Comparison of ENCODE assay signal across 1 cellular context in the genomic region with DNA sequence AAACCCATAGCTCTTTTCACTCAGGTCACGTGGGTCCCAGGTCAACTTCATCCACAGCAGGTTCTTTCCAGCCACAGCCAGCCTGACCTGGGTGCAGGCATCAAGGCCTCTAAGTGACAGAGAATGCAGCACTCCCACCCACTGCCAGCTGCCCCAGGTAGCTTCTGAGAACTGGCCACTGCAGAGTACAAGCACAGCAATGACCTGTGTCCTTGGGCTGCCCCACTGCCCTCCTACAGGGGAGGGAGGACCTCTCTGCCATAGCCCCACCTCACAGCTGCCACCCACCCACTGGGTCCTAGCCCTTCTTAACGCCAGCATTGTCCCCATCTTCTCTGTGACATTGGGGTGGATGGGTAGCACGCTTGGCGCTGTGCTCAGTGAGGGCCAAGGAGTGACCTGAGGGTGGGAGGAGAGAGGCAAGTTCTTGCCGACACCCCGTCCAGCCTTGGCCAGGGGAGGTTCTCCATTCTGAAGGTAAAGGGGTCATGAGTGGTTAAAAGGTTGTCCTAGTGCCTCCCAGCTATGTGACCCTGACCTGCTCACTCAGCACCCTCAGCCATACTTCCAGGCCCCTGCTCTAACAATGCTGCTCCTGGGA.
TF ChIP-seq lines count a peak whose summit lies in the region.

No MANE protein-coding gene starts in this region.

TF ChIP-seq in HepG2, 621 proteins besides CTCF, POLR2A, EP300 and RAD21:
- TF ChIP-seq ZNF572 (CRISPR knock-in tag; IDR thresholded peaks at IDR 0.05), result 0 out of 2 replicates have a peak, but pooled peaks have one; percentile 44
- 0 out of 2 replicates have a peak, but pooled peaks have one; percentile 5 for TF ChIP-seq RARA (CRISPR knock-in tag; IDR thresholded peaks at IDR 0.05)
- no peak for TF ChIP-seq ZNF576 (CRISPR knock-in tag; IDR thresholded peaks at IDR 0.05)
- TF ChIP-seq SOX6 (IDR thresholded peaks at IDR 0.05), result no peak
- TF ChIP-seq SOX6 (CRISPR knock-in tag; IDR thresholded peaks at IDR 0.05), result 0 out of 2 replicates have a peak, but pooled peaks have one; percentile 23
- TF ChIP-seq MYC (CRISPR knock-in tag; IDR thresholded peaks at IDR 0.05; ENCODE audit: borderline replicate concordance), result peak; percentile 30; the same call in 1 of the 2 replicates
- 0 out of 2 replicates have a peak, but pooled peaks have one; percentile 13 for TF ChIP-seq NR2F6 (IDR thresholded peaks at IDR 0.05)
- no peak for TF ChIP-seq NR2F6 (CRISPR knock-in tag; IDR thresholded peaks at IDR 0.05)
- 0 out of 2 replicates have a peak, but pooled peaks have one; percentile 14 for TF ChIP-seq PATZ1 (CRISPR knock-in tag; IDR thresholded peaks at IDR 0.05)
- TF ChIP-seq ZFYVE20 (CRISPR knock-in tag; IDR thresholded peaks at IDR 0.05; ENCODE audit: borderline replicate concordance, low read depth), result no peak
- TF ChIP-seq HNRNPL (IDR thresholded peaks at IDR 0.05; ENCODE audit: low read depth, low read length), result 0 out of 2 replicates have a peak, but pooled peaks have one; percentile 36
- no peak for TF ChIP-seq TFAP4 (IDR thresholded peaks at IDR 0.05; ENCODE audit: borderline replicate concordance, low read depth)
- TF ChIP-seq ZFY (CRISPR knock-in tag; IDR thresholded peaks at IDR 0.05), result peak; percentile 44; the same call in 1 of the 2 replicates
- TF ChIP-seq ZNF577 (CRISPR knock-in tag; IDR thresholded peaks at IDR 0.05; ENCODE audit: borderline replicate concordance, low read depth), result no peak
- peak; percentile 62 for TF ChIP-seq ZNF687 (CRISPR knock-in tag; IDR thresholded peaks at IDR 0.05)
- no peak for TF ChIP-seq ZBTB38 (CRISPR knock-in tag; IDR thresholded peaks at IDR 0.05)
- TF ChIP-seq REPIN1 (CRISPR knock-in tag; IDR thresholded peaks at IDR 0.05; ENCODE audit: borderline replicate concordance, low read depth), result no peak
- TF ChIP-seq ZBTB40 (IDR thresholded peaks at IDR 0.05), result no peak
- 0 out of 2 replicates have a peak, but pooled peaks have one; percentile 10 for TF ChIP-seq ZBTB40 (CRISPR knock-in tag; IDR thresholded peaks at IDR 0.05)
- no peak for TF ChIP-seq MXD3 (CRISPR knock-in tag; IDR thresholded peaks at IDR 0.05)
- no peak for TF ChIP-seq ZNF263 (CRISPR knock-in tag; IDR thresholded peaks at IDR 0.05)
